ENCODE assay signal across 8 cellular contexts in the genomic region with DNA sequence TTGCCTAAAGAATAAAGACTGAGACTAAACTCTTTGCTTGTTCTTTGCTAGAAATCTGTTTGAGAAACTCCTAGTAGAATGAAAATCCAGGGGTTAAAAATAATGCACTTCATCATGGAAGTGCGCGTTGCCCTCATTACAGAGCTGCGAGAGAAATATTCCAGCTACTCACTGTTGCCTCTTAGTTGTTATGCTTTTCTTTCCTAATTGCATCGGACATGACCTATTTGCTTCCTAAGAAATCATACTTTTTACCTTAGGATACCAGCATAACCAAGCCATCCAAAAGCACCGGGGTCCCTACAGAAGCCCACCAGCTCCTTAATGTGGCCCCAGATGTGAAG.
DNase-seq lines count a peak whose midpoint lies in the region; ATAC-seq and TF ChIP-seq lines count a peak whose summit lies in the region.

No MANE protein-coding gene starts in this region.

- no peak for TF ChIP-seq CTCF in AG10803 (conservative IDR thresholded peaks at IDR 0.05; ENCODE audit: low read length)
- no peak for TF ChIP-seq CTCF in choroid plexus epithelial cell (conservative IDR thresholded peaks at IDR 0.05; ENCODE audit: low read depth, low read length)

- peaks cover 23% of the 10 kb centered on the region for H3K27me3 ChIP-seq in mucosa of stomach (ENCODE audit: control insufficient read depth, insufficient read depth, low read length)

- DNase-seq in AG10803 (ENCODE audit: low read depth): no peak
- peak; percentile 49 for DNase-seq in HS-5 (ENCODE audit: low read depth)
- peak; percentile 39 for DNase-seq in choroid plexus epithelial cell (ENCODE audit: low read depth)
- no peak for DNase-seq in stimulated activated naive CD4-positive, alpha-beta T cell treated with Interleukin-2 at 50 U/mL for 16 hours (lab: John Stamatoyannopoulos, UW)

- no peak overlapping the region for H3K9ac ChIP-seq in mucosa of stomach (ENCODE audit: low read length)

- peaks cover 6% of the 10 kb centered on the region for H3K4me1 ChIP-seq in mucosa of stomach (ENCODE audit: control insufficient read depth, insufficient read depth, low read length)

- no peaks in the 10 kb centered on the region for H3K36me3 ChIP-seq in mucosa of stomach (ENCODE audit: control insufficient read depth, insufficient read depth, low read length)

- ATAC-seq in HG03280 (IDR thresholded peaks at IDR 0.05; ENCODE audit: unreplicated experiment): no peak
- no peak for ATAC-seq in HG02588 (IDR thresholded peaks at IDR 0.05; ENCODE audit: unreplicated experiment)
- no peak for ATAC-seq in GM18909 (IDR thresholded peaks at IDR 0.05; ENCODE audit: poor library complexity, unreplicated experiment)

- peak overlapping the region; percentile 52 for H3K4me3 ChIP-seq in AG10803 (ENCODE audit: low read length)
- H3K4me3 ChIP-seq in choroid plexus epithelial cell (ENCODE audit: low read depth, low read length): peak overlapping the region; percentile 66
- H3K4me3 ChIP-seq in mucosa of stomach (ENCODE audit: low read length): peak overlapping the region; percentile 41

- H3K9me3 ChIP-seq in mucosa of stomach (ENCODE audit: control insufficient read depth, low read length): no peaks in the 10 kb centered on the region

Comparison
In these comparisons a context has a peak if more than half of its experiments do, and no peak if none do; other contexts are left out.
1. DNase-seq: peak in HS-5 (single experiment) and choroid plexus epithelial cell (single experiment); none in AG10803 (single experiment) and stimulated activated naive CD4-positive, alpha-beta T cell treated with Interleukin-2 at 50 U/mL for 16 hours (single experiment).
2. Peak in every context shown above with its lines, with median percentiles within 50 percentile points of each other: H3K4me3 ChIP-seq.